Comparison of ENCODE assay signal across 2 cellular contexts in the genomic region with DNA sequence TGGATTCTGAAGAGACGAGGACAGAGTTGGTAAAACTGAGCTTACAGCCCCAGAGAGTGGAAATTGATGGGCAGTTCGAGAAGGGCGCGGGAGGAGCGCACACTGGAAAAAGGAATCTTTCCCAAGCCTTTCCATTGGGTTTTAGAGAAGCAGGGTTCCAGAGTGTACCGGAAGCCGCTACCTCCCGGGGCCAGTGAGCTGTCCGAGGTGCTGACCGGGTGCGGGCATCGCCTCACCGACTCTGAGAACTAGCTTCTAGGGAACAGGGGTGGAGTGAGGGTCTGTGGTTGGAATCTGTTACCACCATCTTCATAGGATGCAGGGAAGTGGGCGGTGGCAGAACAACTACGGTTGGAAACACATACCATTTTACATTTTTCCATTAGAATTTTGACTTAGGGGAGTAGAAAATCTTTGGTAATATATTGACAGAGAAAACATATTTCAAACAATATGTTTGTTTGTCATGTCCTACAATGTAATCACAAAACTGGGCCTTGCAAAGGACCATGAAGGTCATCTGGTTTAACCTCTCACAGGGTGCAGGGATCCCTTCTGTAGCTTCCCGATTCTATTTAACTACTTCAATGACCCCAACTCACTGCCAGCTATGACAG.
TF ChIP-seq lines count a peak whose summit lies in the region.

No MANE protein-coding gene starts in this region.

TF ChIP-seq in K562, 482 proteins besides CTCF, POLR2A, EP300 and RAD21 (continued from another document and continues in another):
- TF ChIP-seq, protein P1, sequence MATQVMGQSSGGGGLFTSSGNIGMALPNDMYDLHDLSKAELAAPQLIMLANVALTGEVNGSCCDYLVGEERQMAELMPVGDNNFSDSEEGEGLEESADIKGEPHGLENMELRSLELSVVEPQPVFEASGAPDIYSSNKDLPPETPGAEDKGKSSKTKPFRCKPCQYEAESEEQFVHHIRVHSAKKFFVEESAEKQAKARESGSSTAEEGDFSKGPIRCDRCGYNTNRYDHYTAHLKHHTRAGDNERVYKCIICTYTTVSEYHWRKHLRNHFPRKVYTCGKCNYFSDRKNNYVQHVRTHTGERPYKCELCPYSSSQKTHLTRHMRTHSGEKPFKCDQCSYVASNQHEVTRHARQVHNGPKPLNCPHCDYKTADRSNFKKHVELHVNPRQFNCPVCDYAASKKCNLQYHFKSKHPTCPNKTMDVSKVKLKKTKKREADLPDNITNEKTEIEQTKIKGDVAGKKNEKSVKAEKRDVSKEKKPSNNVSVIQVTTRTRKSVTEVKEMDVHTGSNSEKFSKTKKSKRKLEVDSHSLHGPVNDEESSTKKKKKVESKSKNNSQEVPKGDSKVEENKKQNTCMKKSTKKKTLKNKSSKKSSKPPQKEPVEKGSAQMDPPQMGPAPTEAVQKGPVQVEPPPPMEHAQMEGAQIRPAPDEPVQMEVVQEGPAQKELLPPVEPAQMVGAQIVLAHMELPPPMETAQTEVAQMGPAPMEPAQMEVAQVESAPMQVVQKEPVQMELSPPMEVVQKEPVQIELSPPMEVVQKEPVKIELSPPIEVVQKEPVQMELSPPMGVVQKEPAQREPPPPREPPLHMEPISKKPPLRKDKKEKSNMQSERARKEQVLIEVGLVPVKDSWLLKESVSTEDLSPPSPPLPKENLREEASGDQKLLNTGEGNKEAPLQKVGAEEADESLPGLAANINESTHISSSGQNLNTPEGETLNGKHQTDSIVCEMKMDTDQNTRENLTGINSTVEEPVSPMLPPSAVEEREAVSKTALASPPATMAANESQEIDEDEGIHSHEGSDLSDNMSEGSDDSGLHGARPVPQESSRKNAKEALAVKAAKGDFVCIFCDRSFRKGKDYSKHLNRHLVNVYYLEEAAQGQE (CRISPR knock-in tag; IDR thresholded peaks at IDR 0.05; ENCODE audit: low read depth), result peak; percentile 95
- TF ChIP-seq PTBP1 (IDR thresholded peaks at IDR 0.05; ENCODE audit: low read depth, low read length) (no peak), POLR2G (IDR thresholded peaks at IDR 0.05; ENCODE audit: low read depth, low read length) (no peak), RHOXF2B (CRISPR knock-in tag; conservative IDR thresholded peaks at IDR 0.05) (no peak), NCOR1 (IDR thresholded peaks at IDR 0.05) (no peak), MAZ (CRISPR knock-in tag; conservative IDR thresholded peaks at IDR 0.05 in 1 of 2, IDR thresholded peaks at IDR 0.05 in 1 of 2) (0 out of 4 replicates have a peak, but pooled peaks of 1 of the 2 experiments have one; percentile 16), RB1 (IDR thresholded peaks at IDR 0.05; ENCODE audit: low read depth) (no peak), KHSRP (IDR thresholded peaks at IDR 0.05) (no peak), MIER1 (IDR thresholded peaks at IDR 0.05; ENCODE audit: low read depth) (peak; percentile 94), TAF9B (IDR thresholded peaks at IDR 0.05; ENCODE audit: partially characterized antibody) (no peak), EHMT2 (IDR thresholded peaks at IDR 0.05) (peak; percentile 95), HMG20B (CRISPR knock-in tag; IDR thresholded peaks at IDR 0.05) (no peak), ZNF311 (CRISPR knock-in tag; IDR thresholded peaks at IDR 0.05) (no peak), MCM3 (IDR thresholded peaks at IDR 0.05) (no peak), ETV1 (tag; conservative IDR thresholded peaks at IDR 0.05; ENCODE audit: low read depth) (peak; percentile 47), ZNF778 (CRISPR knock-in tag; IDR thresholded peaks at IDR 0.05) (no peak), ZKSCAN3 (CRISPR knock-in tag; IDR thresholded peaks at IDR 0.05) (no peak), E2F3 (CRISPR knock-in tag; IDR thresholded peaks at IDR 0.05) (no peak), ZNF507 (tag; conservative IDR thresholded peaks at IDR 0.05) (no peak), TAF1 (IDR thresholded peaks at IDR 0.05; ENCODE audit: control insufficient read depth, extremely low read depth, insufficient read depth, low read length, severe bottlenecking) (no peak), ZNF384 (IDR thresholded peaks at IDR 0.05; ENCODE audit: low read depth, low read length) (no peak)
- TF ChIP-seq, protein P2, sequence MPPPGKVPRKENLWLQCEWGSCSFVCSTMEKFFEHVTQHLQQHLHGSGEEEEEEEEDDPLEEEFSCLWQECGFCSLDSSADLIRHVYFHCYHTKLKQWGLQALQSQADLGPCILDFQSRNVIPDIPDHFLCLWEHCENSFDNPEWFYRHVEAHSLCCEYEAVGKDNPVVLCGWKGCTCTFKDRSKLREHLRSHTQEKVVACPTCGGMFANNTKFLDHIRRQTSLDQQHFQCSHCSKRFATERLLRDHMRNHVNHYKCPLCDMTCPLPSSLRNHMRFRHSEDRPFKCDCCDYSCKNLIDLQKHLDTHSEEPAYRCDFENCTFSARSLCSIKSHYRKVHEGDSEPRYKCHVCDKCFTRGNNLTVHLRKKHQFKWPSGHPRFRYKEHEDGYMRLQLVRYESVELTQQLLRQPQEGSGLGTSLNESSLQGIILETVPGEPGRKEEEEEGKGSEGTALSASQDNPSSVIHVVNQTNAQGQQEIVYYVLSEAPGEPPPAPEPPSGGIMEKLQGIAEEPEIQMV (tag; conservative IDR thresholded peaks at IDR 0.05; ENCODE audit: low read depth), result no peak
- TF ChIP-seq, protein P3, sequence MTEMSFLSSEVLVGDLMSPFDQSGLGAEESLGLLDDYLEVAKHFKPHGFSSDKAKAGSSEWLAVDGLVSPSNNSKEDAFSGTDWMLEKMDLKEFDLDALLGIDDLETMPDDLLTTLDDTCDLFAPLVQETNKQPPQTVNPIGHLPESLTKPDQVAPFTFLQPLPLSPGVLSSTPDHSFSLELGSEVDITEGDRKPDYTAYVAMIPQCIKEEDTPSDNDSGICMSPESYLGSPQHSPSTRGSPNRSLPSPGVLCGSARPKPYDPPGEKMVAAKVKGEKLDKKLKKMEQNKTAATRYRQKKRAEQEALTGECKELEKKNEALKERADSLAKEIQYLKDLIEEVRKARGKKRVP (CRISPR knock-in tag; IDR thresholded peaks at IDR 0.05), result no peak

TF ChIP-seq in HepG2, 621 proteins besides CTCF, POLR2A, EP300 and RAD21 (continued from another document and continues in another):
- TF ChIP-seq NAIF1 (CRISPR knock-in tag; IDR thresholded peaks at IDR 0.05; ENCODE audit: borderline replicate concordance) (no peak), THYN1 (CRISPR knock-in tag; IDR thresholded peaks at IDR 0.05; ENCODE audit: borderline replicate concordance, low read depth) (no peak), YEATS4 (CRISPR knock-in tag; IDR thresholded peaks at IDR 0.05; ENCODE audit: borderline replicate concordance) (no peak), SP1 (IDR thresholded peaks at IDR 0.05) (no peak), SP1 (CRISPR knock-in tag; IDR thresholded peaks at IDR 0.05) (no peak), ZNF350 (CRISPR knock-in tag; IDR thresholded peaks at IDR 0.05; ENCODE audit: borderline replicate concordance, low read depth) (0 out of 2 replicates have a peak, but pooled peaks have one; percentile 23), SRSF4 (IDR thresholded peaks at IDR 0.05; ENCODE audit: low read depth, low read length, poor library complexity, severe bottlenecking) (no peak), CBX2 (IDR thresholded peaks at IDR 0.05; ENCODE audit: low read depth, low read length) (no peak), CBX2 (CRISPR knock-in tag; IDR thresholded peaks at IDR 0.05; ENCODE audit: low read depth) (no peak), KDM3A (CRISPR knock-in tag; IDR thresholded peaks at IDR 0.05; ENCODE audit: low read depth) (no peak), KAT8 (CRISPR knock-in tag; IDR thresholded peaks at IDR 0.05) (0 out of 2 replicates have a peak, but pooled peaks have one; percentile 38), CBX5 (CRISPR knock-in tag; IDR thresholded peaks at IDR 0.05; ENCODE audit: borderline replicate concordance) (no peak), EEA1 (CRISPR knock-in tag; IDR thresholded peaks at IDR 0.05; ENCODE audit: borderline replicate concordance) (no peak), KAT7 (CRISPR knock-in tag; IDR thresholded peaks at IDR 0.05; ENCODE audit: borderline replicate concordance) (no peak), MATR3 (CRISPR knock-in tag; IDR thresholded peaks at IDR 0.05) (no peak), ZNF703 (CRISPR knock-in tag; IDR thresholded peaks at IDR 0.05; ENCODE audit: borderline replicate concordance) (no peak), RFXAP (CRISPR knock-in tag; IDR thresholded peaks at IDR 0.05; ENCODE audit: borderline replicate concordance) (no peak), MLLT10 (CRISPR knock-in tag; IDR thresholded peaks at IDR 0.05) (no peak), ZNF75D (CRISPR knock-in tag; IDR thresholded peaks at IDR 0.05; ENCODE audit: borderline replicate concordance) (no peak), ZNF343 (CRISPR knock-in tag; IDR thresholded peaks at IDR 0.05) (no peak), FOXA3 (CRISPR knock-in tag; IDR thresholded peaks at IDR 0.05) (0 out of 2 replicates have a peak, but pooled peaks have one; percentile 24), FLYWCH1 (CRISPR knock-in tag; IDR thresholded peaks at IDR 0.05) (no peak), ZNF260 (CRISPR knock-in tag; IDR thresholded peaks at IDR 0.05; ENCODE audit: borderline replicate concordance, low read depth) (no peak), SOX5 (CRISPR knock-in tag; IDR thresholded peaks at IDR 0.05; ENCODE audit: borderline replicate concordance) (peak; percentile 29; the same call in 1 of the 2 replicates), PITX1 (CRISPR knock-in tag; IDR thresholded peaks at IDR 0.05) (no peak), ZBTB8A (CRISPR knock-in tag; IDR thresholded peaks at IDR 0.05; ENCODE audit: borderline replicate concordance, low read depth) (no peak), MED13 (CRISPR knock-in tag; IDR thresholded peaks at IDR 0.05) (no peak), CHD4 (IDR thresholded peaks at IDR 0.05; ENCODE audit: borderline replicate concordance, low read length) (no peak)
- TF ChIP-seq, protein P4, sequence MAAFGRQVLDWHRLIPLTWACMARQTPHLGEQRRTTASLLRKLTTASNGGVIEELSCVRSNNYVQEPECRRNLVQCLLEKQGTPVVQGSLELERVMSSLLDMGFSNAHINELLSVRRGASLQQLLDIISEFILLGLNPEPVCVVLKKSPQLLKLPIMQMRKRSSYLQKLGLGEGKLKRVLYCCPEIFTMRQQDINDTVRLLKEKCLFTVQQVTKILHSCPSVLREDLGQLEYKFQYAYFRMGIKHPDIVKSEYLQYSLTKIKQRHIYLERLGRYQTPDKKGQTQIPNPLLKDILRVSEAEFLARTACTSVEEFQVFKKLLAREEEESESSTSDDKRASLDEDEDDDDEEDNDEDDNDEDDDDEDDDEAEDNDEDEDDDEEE (CRISPR knock-in tag; IDR thresholded peaks at IDR 0.05), result no peak
- TF ChIP-seq, protein P5, sequence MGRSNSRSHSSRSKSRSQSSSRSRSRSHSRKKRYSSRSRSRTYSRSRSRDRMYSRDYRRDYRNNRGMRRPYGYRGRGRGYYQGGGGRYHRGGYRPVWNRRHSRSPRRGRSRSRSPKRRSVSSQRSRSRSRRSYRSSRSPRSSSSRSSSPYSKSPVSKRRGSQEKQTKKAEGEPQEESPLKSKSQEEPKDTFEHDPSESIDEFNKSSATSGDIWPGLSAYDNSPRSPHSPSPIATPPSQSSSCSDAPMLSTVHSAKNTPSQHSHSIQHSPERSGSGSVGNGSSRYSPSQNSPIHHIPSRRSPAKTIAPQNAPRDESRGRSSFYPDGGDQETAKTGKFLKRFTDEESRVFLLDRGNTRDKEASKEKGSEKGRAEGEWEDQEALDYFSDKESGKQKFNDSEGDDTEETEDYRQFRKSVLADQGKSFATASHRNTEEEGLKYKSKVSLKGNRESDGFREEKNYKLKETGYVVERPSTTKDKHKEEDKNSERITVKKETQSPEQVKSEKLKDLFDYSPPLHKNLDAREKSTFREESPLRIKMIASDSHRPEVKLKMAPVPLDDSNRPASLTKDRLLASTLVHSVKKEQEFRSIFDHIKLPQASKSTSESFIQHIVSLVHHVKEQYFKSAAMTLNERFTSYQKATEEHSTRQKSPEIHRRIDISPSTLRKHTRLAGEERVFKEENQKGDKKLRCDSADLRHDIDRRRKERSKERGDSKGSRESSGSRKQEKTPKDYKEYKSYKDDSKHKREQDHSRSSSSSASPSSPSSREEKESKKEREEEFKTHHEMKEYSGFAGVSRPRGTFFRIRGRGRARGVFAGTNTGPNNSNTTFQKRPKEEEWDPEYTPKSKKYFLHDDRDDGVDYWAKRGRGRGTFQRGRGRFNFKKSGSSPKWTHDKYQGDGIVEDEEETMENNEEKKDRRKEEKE (IDR thresholded peaks at IDR 0.05), result no peak
- TF ChIP-seq, protein P6, sequence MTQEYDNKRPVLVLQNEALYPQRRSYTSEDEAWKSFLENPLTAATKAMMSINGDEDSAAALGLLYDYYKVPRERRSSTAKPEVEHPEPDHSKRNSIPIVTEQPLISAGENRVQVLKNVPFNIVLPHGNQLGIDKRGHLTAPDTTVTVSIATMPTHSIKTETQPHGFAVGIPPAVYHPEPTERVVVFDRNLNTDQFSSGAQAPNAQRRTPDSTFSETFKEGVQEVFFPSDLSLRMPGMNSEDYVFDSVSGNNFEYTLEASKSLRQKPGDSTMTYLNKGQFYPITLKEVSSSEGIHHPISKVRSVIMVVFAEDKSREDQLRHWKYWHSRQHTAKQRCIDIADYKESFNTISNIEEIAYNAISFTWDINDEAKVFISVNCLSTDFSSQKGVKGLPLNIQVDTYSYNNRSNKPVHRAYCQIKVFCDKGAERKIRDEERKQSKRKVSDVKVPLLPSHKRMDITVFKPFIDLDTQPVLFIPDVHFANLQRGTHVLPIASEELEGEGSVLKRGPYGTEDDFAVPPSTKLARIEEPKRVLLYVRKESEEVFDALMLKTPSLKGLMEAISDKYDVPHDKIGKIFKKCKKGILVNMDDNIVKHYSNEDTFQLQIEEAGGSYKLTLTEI (CRISPR knock-in tag; conservative IDR thresholded peaks at IDR 0.05), result no peak
- TF ChIP-seq, protein P7, sequence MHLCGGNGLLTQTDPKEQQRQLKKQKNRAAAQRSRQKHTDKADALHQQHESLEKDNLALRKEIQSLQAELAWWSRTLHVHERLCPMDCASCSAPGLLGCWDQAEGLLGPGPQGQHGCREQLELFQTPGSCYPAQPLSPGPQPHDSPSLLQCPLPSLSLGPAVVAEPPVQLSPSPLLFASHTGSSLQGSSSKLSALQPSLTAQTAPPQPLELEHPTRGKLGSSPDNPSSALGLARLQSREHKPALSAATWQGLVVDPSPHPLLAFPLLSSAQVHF (CRISPR knock-in tag; IDR thresholded peaks at IDR 0.05), result no peak
- TF ChIP-seq, protein P8, sequence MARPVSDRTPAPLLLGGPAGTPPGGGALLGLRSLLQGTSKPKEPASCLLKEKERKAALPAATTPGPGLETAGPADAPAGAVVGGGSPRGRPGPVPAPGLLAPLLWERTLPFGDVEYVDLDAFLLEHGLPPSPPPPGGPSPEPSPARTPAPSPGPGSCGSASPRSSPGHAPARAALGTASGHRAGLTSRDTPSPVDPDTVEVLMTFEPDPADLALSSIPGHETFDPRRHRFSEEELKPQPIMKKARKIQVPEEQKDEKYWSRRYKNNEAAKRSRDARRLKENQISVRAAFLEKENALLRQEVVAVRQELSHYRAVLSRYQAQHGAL (CRISPR knock-in tag; IDR thresholded peaks at IDR 0.05; ENCODE audit: not compliant biosample characterization), result peak; percentile 94
- TF ChIP-seq, protein P9, sequence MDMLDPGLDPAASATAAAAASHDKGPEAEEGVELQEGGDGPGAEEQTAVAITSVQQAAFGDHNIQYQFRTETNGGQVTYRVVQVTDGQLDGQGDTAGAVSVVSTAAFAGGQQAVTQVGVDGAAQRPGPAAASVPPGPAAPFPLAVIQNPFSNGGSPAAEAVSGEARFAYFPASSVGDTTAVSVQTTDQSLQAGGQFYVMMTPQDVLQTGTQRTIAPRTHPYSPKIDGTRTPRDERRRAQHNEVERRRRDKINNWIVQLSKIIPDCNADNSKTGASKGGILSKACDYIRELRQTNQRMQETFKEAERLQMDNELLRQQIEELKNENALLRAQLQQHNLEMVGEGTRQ (IDR thresholded peaks at IDR 0.05; ENCODE audit: low read depth, low read length), result no peak
- TF ChIP-seq, protein P9 (CRISPR knock-in tag; IDR thresholded peaks at IDR 0.05; ENCODE audit: borderline replicate concordance), result no peak
